In genomic region chr2:70561893-70562292, GRCh38 we compare ENCODE assay signal across 24 cellular contexts. TPM values are rescaled to one million over a fixed set of nuclear protein-coding genes. Genes with fewer than 3 reads are reported as not detected.
"Had no signal": no experiment of that assay in that cellular context is flagged by ENCODE, and none has a peak within 500 bp of the region (broad histone marks: within the 10 kb centered on the region; RNA-seq: fewer than 3 reads in every experiment).

No MANE protein-coding gene starts in this region.

- DNase-seq: activated CD4-positive, alpha-beta T cell treated with anti-CD3 and anti-CD28 coated beads, Interleukin-2, amount 50 U/mL, for 1 hour; activated CD8-positive, alpha-beta memory T cell treated with anti-CD3 and anti-CD28 coated beads for 24 hours; activated effector memory CD4-positive, alpha-beta T cell treated with anti-CD3 and anti-CD28 coated beads, Interleukin-2, amount 50 U/mL, for 16 hours; activated naive CD4-positive, alpha-beta T cell treated with anti-CD3 and anti-CD28 coated beads, Interleukin-2, amount 50 U/mL, for 16 hours; activated T-cell treated with anti-CD3 and anti-CD28 coated beads, Interleukin-2, amount 50 U/mL, for 72 hours; cerebellar nuclear complex; effector CD4-positive, alpha-beta T cell; gastrocnemius medialis; heart left ventricle; mesenchymal stem cell; naive thymus-derived CD4-positive, alpha-beta T cell; stimulated activated CD4-positive, alpha-beta T cell treated with anti-CD3 and anti-CD28 coated beads, Interleukin-4, amount 100 ng/mL, for 1 hour; stimulated activated naive CD8-positive, alpha-beta T cell treated with anti-CD3 and anti-CD28 coated beads, Interleukin-15, amount 100 ng/mL, for 72 hours; T-helper 9 cell; trophoblast cell had no signal

- H3K36me3 ChIP-seq: ascending aorta, gastrocnemius medialis, heart left ventricle, neural progenitor cell, right atrium auricular region, suprapubic skin, vagina had no signal

- H3K4me3 ChIP-seq: ascending aorta, gastrocnemius medialis, heart left ventricle, neural progenitor cell, right atrium auricular region, smooth muscle cell, suprapubic skin, vagina had no signal

- H3K9me3 ChIP-seq: ascending aorta, gastrocnemius medialis, heart left ventricle, right atrium auricular region, suprapubic skin, vagina had no signal

- H2AFZ ChIP-seq: neural progenitor cell had no signal

- H3K4me2 ChIP-seq: neural progenitor cell, smooth muscle cell had no signal

- FAIRE-seq: bronchial epithelial cell had no signal

- ATAC-seq: activated CD4-positive, CD25-positive, alpha-beta regulatory T cell treated with anti-CD3 and anti-CD28 coated beads, Interleukin-2, amount 50 U/mL, for 24 hours; activated T-cell treated with anti-CD3 and anti-CD28 coated beads, Interleukin-2, amount 50 U/mL, for 72 hours; gastrocnemius medialis; heart left ventricle; naive thymus-derived CD4-positive, alpha-beta T cell; stimulated activated naive CD8-positive, alpha-beta T cell treated with anti-CD3 and anti-CD28 coated beads, Interleukin-15, amount 100 ng/mL, for 72 hours had no signal

- H3K9ac ChIP-seq: neural progenitor cell had no signal

- H3K27ac ChIP-seq: ascending aorta, gastrocnemius medialis, heart left ventricle, neural progenitor cell, right atrium auricular region, suprapubic skin, vagina had no signal

- H3K4me1 ChIP-seq: ascending aorta, gastrocnemius medialis, heart left ventricle, right atrium auricular region, vagina had no signal

- H3K27me3 ChIP-seq: ascending aorta, gastrocnemius medialis, neural progenitor cell, right atrium auricular region, suprapubic skin, vagina had no signal

RNA-seq across cellular contexts. Expression of gene TGFA, which starts 8.3 kb away (rescaled TPM):
- total RNA-seq: osteoblast had no signal
